Comparison of ENCODE assay signal across 1 cellular context in genomic region chr19:944171-944567, GRCh38.
TF ChIP-seq lines count a peak whose summit lies in the region.

No MANE protein-coding gene starts in this region.

TF ChIP-seq in K562, 482 proteins besides CTCF, POLR2A, EP300 and RAD21 (continued from another document and continues in another):
- TF ChIP-seq ZNF592 (IDR thresholded peaks at IDR 0.05) (0 out of 2 replicates have a peak, but pooled peaks have one; percentile 22), EHMT2 (IDR thresholded peaks at IDR 0.05) (no peak), KDM2B (CRISPR knock-in tag; IDR thresholded peaks at IDR 0.05) (no peak), MAFG (tag; conservative IDR thresholded peaks at IDR 0.05) (no peak), SMARCA4 (IDR thresholded peaks at IDR 0.05) (peak; percentile 86), ATF1 (CRISPR knock-in tag; IDR thresholded peaks at IDR 0.05) (no peak; the same call in 1 of the 2 replicates), ATF1 (tag; IDR thresholded peaks at IDR 0.05) (peak; percentile 94), SRSF3 (IDR thresholded peaks at IDR 0.05; ENCODE audit: insufficient read depth, low read length) (no peak), CAMTA2 (CRISPR knock-in tag; conservative IDR thresholded peaks at IDR 0.05) (no peak), ZBTB17 (CRISPR knock-in tag; IDR thresholded peaks at IDR 0.05) (peak; percentile 56; the same call in 1 of the 2 replicates), KLF13 (tag; IDR thresholded peaks at IDR 0.05; ENCODE audit: borderline replicate concordance, low read depth) (peak; percentile 77; the same call in 1 of the 2 replicates), SIN3B (IDR thresholded peaks at IDR 0.05; ENCODE audit: low read depth) (no peak), PHB (CRISPR knock-in tag; IDR thresholded peaks at IDR 0.05) (no peak), MTA2 (IDR thresholded peaks at IDR 0.05; ENCODE audit: low read depth) (peak; percentile 89), ZFX (CRISPR knock-in tag; IDR thresholded peaks at IDR 0.05) (peak; percentile 62), POLR2AphosphoS5 (IDR thresholded peaks at IDR 0.05; ENCODE audit: control insufficient read depth, insufficient read depth, low read depth, low read length) (peak; percentile 82), ZNF740 (CRISPR knock-in tag; IDR thresholded peaks at IDR 0.05) (peak; percentile 97), ZNF740 (tag; IDR thresholded peaks at IDR 0.05) (peak in 1 of 2 experiments; percentile 82; a peak in 2 of 4 replicates), PTBP1 (IDR thresholded peaks at IDR 0.05; ENCODE audit: low read depth, low read length) (peak; percentile 85; the same call in 1 of the 2 replicates), CREM (IDR thresholded peaks at IDR 0.05; ENCODE audit: low read depth) (peak; percentile 97), ZNF764 (CRISPR knock-in tag; IDR thresholded peaks at IDR 0.05; ENCODE audit: low read depth) (no peak), ZBTB9 (CRISPR knock-in tag; IDR thresholded peaks at IDR 0.05) (peak; percentile 89), ZMIZ1 (IDR thresholded peaks at IDR 0.05; ENCODE audit: low read depth in 2 of 2, low read length in 2 of 2) (peak in 1 of 2 experiments; percentile 78; a peak in 2 of 4 replicates), HNRNPLL (IDR thresholded peaks at IDR 0.05; ENCODE audit: low read depth, low read length, poor library complexity, severe bottlenecking) (no peak), ZNF121 (CRISPR knock-in tag; conservative IDR thresholded peaks at IDR 0.05) (peak; percentile 100), ZBTB43 (CRISPR knock-in tag; IDR thresholded peaks at IDR 0.05) (peak; percentile 77; the same call in 1 of the 2 replicates), MEF2D (tag; conservative IDR thresholded peaks at IDR 0.05; ENCODE audit: low read depth) (peak; percentile 80; the same call in 1 of the 2 replicates), KLF1 (tag; IDR thresholded peaks at IDR 0.05) (peak; percentile 96), SMAD4 (CRISPR knock-in tag; conservative IDR thresholded peaks at IDR 0.05) (peak; percentile 100), ATF4 (CRISPR knock-in tag; IDR thresholded peaks at IDR 0.05) (0 out of 2 replicates have a peak, but pooled peaks have one; percentile 10), TFAP4 (CRISPR knock-in tag; IDR thresholded peaks at IDR 0.05; ENCODE audit: borderline replicate concordance) (peak; percentile 96), ZNF347 (CRISPR knock-in tag; IDR thresholded peaks at IDR 0.05; ENCODE audit: low read depth) (no peak), CXXC5 (CRISPR knock-in tag; IDR thresholded peaks at IDR 0.05) (peak; percentile 100), FOXP1 (CRISPR knock-in tag; IDR thresholded peaks at IDR 0.05) (peak; percentile 52; the same call in 1 of the 2 replicates), HNRNPL (IDR thresholded peaks at IDR 0.05; ENCODE audit: low read depth, low read length) (peak; percentile 54; the same call in 1 of the 2 replicates), IRF2 (CRISPR knock-in tag; IDR thresholded peaks at IDR 0.05) (no peak), PML (IDR thresholded peaks at IDR 0.05; ENCODE audit: low read length) (peak; percentile 55; the same call in 1 of the 2 replicates), PRDM10 (IDR thresholded peaks at IDR 0.05; ENCODE audit: partially characterized antibody) (peak; percentile 55), FOXK2 (conservative IDR thresholded peaks at IDR 0.05 in 1 of 2, IDR thresholded peaks at IDR 0.05 in 1 of 2; ENCODE audit: low read depth in 2 of 2) (peak; percentile 83 to 89), NKRF (IDR thresholded peaks at IDR 0.05; ENCODE audit: borderline replicate concordance) (peak; percentile 87), SMARCC2 (IDR thresholded peaks at IDR 0.05; ENCODE audit: low read depth) (0 out of 2 replicates have a peak, but pooled peaks have one; percentile 41), STAT5A (IDR thresholded peaks at IDR 0.05; ENCODE audit: borderline replicate concordance, low read length) (peak; percentile 62; the same call in 1 of the 2 replicates), LCOR (CRISPR knock-in tag; IDR thresholded peaks at IDR 0.05) (peak; percentile 75; the same call in 1 of the 2 replicates), RFX1 (IDR thresholded peaks at IDR 0.05) (no peak)
